Comparison of ENCODE assay signal across 8 cellular contexts in the genomic region with DNA sequence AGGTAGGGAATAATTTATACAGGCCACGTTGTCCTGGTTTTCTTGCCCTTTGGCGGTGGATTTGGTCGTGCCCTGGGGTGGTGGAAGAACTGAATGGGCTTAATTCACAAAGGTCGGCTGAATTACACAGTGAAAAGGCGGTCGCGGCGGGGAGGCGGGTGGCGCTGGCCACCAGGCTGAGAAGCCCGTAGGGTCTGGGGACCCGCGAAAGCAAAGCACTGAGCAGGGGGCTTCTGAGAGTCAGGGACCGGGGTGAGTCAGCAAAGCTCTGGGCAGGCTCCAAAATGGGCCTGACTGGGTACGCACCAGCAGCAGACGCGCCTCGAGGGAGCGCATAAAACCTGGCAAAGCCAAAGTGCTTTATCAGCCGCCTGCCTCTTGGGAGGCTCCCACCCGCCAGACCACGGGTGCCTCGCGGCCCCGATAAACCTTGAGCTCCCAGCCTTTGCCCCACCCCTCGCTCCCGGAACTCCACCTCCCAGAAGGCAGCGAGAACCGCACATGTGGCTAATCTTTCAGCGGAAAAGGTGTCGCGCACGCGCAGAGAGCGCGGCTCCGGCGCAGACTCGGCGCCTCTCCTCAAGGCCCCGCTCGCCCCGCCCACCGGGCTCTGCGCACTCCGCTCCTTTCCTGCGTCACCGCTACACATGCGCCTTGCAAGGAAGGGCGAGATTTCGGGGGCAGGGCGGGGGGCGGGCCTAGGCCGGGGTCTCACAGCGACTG. TPM values are rescaled to one million over a fixed set of nuclear protein-coding genes. Genes with fewer than 3 reads are reported as not detected.
DNase-seq lines count a peak whose midpoint lies in the region; ATAC-seq, FAIRE-seq and TF ChIP-seq lines count a peak whose summit lies in the region.

No MANE protein-coding gene starts in this region.

- no peak for TF ChIP-seq CTCF in transverse colon (IDR thresholded peaks at IDR 0.05)

- H4K12ac ChIP-seq in trophoblast cell (ENCODE audit: low read depth, low read length) = peak overlapping the region; percentile 76

- H2BK12ac ChIP-seq in trophoblast cell (ENCODE audit: low read length) = peak overlapping the region; percentile 28

- TF ChIP-seq EP300 in transverse colon (IDR thresholded peaks at IDR 0.05; ENCODE audit: low read depth) = no peak

- peak overlapping the region; percentile 81 for H3K14ac ChIP-seq in trophoblast cell (ENCODE audit: low read length)

- peak overlapping the region; percentile 93 for H3K27ac ChIP-seq in adipose tissue (ENCODE audit: low read depth, low read length)
- peak overlapping the region; percentile 95 for H3K27ac ChIP-seq in trophoblast cell (ENCODE audit: low read depth, low read length)
- H3K27ac ChIP-seq in transverse colon = peak overlapping the region; percentile 84 to 90 (median 86)

- peaks cover 10% of the 10 kb centered on the region for H3K79me1 ChIP-seq in trophoblast cell (ENCODE audit: low read length)

- ATAC-seq in HG02798 (IDR thresholded peaks at IDR 0.05; ENCODE audit: poor library complexity, unreplicated experiment) = peak; percentile 97

- peak; percentile 98 for FAIRE-seq in GM12891 (lab: Jason Lieb, UNC)

- peak overlapping the region; percentile 65 for H3K4ac ChIP-seq in trophoblast cell (ENCODE audit: low read depth, low read length)

- H3K23ac ChIP-seq in trophoblast cell (ENCODE audit: low read length) = no peak overlapping the region

- peaks cover 11% of the 10 kb centered on the region for H3K79me2 ChIP-seq in trophoblast cell (ENCODE audit: control insufficient read depth, insufficient read depth, low read length, poor library complexity)

- peaks cover 8% of the 10 kb centered on the region for H3K9me3 ChIP-seq in trophoblast cell (ENCODE audit: insufficient read depth, low read depth, low read length)
- no peaks in the 10 kb centered on the region for H3K9me3 ChIP-seq in transverse colon

- TF ChIP-seq POLR2A in GM12891 (IDR thresholded peaks at IDR 0.05; ENCODE audit: low read depth, low read length) = 0 out of 2 replicates have a peak, but pooled peaks have one; percentile 47
- no peak for TF ChIP-seq POLR2A in transverse colon (IDR thresholded peaks at IDR 0.05)

- peaks cover 56 to 65% of the 10 kb centered on the region in 2 experiments for H3K36me3 ChIP-seq in trophoblast cell (ENCODE audit: control insufficient read depth in 1 of 2, insufficient read depth in 2 of 2, low read length in 2 of 2)
- peaks cover 0 to 57% (median 26%) of the 10 kb centered on the region in 4 donors for H3K36me3 ChIP-seq in transverse colon

- in situ Hi-C loops in transverse colon (cut with MboI; ENCODE audit: low pct_ligation_motif_present in 1 of 4, low pct_unique_long_range_greater_than_20kb in 1 of 4, low sequenced_read_pairs in 3 of 4) = no loop called here

- H4K8ac ChIP-seq in trophoblast cell (ENCODE audit: low read depth, low read length) = peak overlapping the region; percentile 87

- H2AK5ac ChIP-seq in trophoblast cell (ENCODE audit: low read length) = peak overlapping the region; percentile 61

- H3K4me3 ChIP-seq in trophoblast cell (ENCODE audit: low read depth, low read length) (peak overlapping the region; percentile 98), transverse colon (peak overlapping the region; percentile 65 to 88 (median 80))

- no peaks in the 10 kb centered on the region for H3K27me3 ChIP-seq in trophoblast cell (ENCODE audit: insufficient read depth, low read length)
- H3K27me3 ChIP-seq in transverse colon = no peaks in the 10 kb centered on the region

- H2AFZ ChIP-seq in trophoblast cell (ENCODE audit: insufficient read depth, low read length, poor library complexity) = peak overlapping the region; percentile 56

- WGBS in adipose tissue, 3 donors = 3 to 4% (median 3%) methylated on average over 52 to 55 of the region's 55 CpGs
- no CpG with 5 or more reads among the region's 55 CpGs for WGBS in trophoblast cell (ENCODE audit: extremely low coverage, insufficient coverage, insufficient read length)
- WGBS in transverse colon (ENCODE audit: low coverage in 1 of 2), 2 donors = 10 to 13% methylated on average over 3 to 36 of the region's 55 CpGs

- peak overlapping the region; percentile 73 for H3K4me2 ChIP-seq in trophoblast cell (ENCODE audit: low read length)

- H2BK120ac ChIP-seq in trophoblast cell (ENCODE audit: insufficient read depth, low read length, poor library complexity) = peak overlapping the region; percentile 61

- peak overlapping the region; percentile 85 for H4K91ac ChIP-seq in trophoblast cell (ENCODE audit: low read depth, low read length)

- H3K4me1 ChIP-seq in trophoblast cell (ENCODE audit: control insufficient read depth in 1 of 2, insufficient read depth in 2 of 2, low read length in 2 of 2) (peaks cover 0 to 7% of the 10 kb centered on the region in 2 experiments), transverse colon (peaks cover 15 to 29% (median 20%) of the 10 kb centered on the region in 4 donors)

- peak overlapping the region; percentile 83 for H2BK5ac ChIP-seq in trophoblast cell (ENCODE audit: low read depth, low read length, poor library complexity)

- H3K9ac ChIP-seq in trophoblast cell (ENCODE audit: low read length) = peak overlapping the region; percentile 86

- intact Hi-C loops in cardiac septum (cut with DNase I) = loop anchor here (1.0 to 5.0 kb wide), 5 partner anchors 11 to 169 kb away; a partner anchor contains a TSS
- intact Hi-C loops in transverse colon (cut with DNase I; ENCODE audit: low total_unique reads) = loop anchor here (10.0 kb wide), 1 partner anchor 51 kb away; a partner anchor contains a TSS

- peak; percentile 98 for DNase-seq in GM12891 (ENCODE audit: insufficient read length, low spot score)
- DNase-seq in NCI-H1417 treated with DMSO at 0.1 percent for 48 hours (lab: John Stamatoyannopoulos, UW) = peak; percentile 96
- peak; percentile 94 to 98 for DNase-seq in SW 1271 (lab: John Stamatoyannopoulos, UW)
- DNase-seq in cardiac septum (ENCODE audit: low spot score) = peak; percentile 100
- peak; percentile 100 for DNase-seq in trophoblast cell
- DNase-seq in transverse colon = peak; percentile 100

- H3K18ac ChIP-seq in trophoblast cell (ENCODE audit: low read length) = peak overlapping the region; percentile 84

TF ChIP-seq in GM12891, 5 proteins besides CTCF, POLR2A, EP300 and RAD21:
- TF ChIP-seq POLR2AphosphoS5 (IDR thresholded peaks at IDR 0.05; ENCODE audit: low read depth, low read length) (peak; percentile 71), PAX5 (IDR thresholded peaks at IDR 0.05; ENCODE audit: insufficient read depth, low read length, severe bottlenecking) (no peak)

RNA-seq across cellular contexts. Expression of a gene that starts 0.4 kb away (rescaled TPM):
- 29.8 TPM for polyA plus RNA-seq in GM12891 (2012; ENCODE audit: low read depth, missing spikeins)
- 10 to 100 TPM; 37.4 to 57.2 (median 42.4) TPM for polyA plus RNA-seq in adipose tissue
- total RNA-seq in cardiac septum = 61.5 TPM
- polyA plus RNA-seq in trophoblast cell (2013) = 31.9 and 32.0 TPM in 2 replicates
- 100 to 1,000 TPM in 2 of 4 donors, 10 to 100 TPM in 2; 58.6 to 286 (median 133) TPM for total RNA-seq in transverse colon

RNA-seq across cellular contexts. Expression of a gene that starts 11.0 kb away (rescaled TPM):
- 183 TPM for polyA plus RNA-seq in GM12891 (2012; ENCODE audit: low read depth, missing spikeins)
- 100 to 1,000 TPM; 121 to 313 (median 264) TPM for polyA plus RNA-seq in adipose tissue
- total RNA-seq in cardiac septum = 317 TPM
- polyA plus RNA-seq in trophoblast cell (2013) = 392 and 402 TPM in 2 replicates
- 100 to 1,000 TPM; 153 to 318 (median 182) TPM for total RNA-seq in transverse colon

RNA-seq across cellular contexts. Expression of a gene that starts 30.4 kb away (rescaled TPM):
- polyA plus RNA-seq in GM12891 (2012; ENCODE audit: low read depth, missing spikeins) = 21.4 TPM
- 10 to 100 TPM; 27.3 to 31.8 (median 29.0) TPM for polyA plus RNA-seq in adipose tissue
- total RNA-seq in cardiac septum = 68.6 TPM
- polyA plus RNA-seq in trophoblast cell (2013) = 158 and 169 TPM in 2 replicates
- total RNA-seq in transverse colon = 100 to 1,000 TPM in 1 of 4 donors, 10 to 100 TPM in 3; 54.1 to 174 (median 65.7) TPM

RNA-seq across cellular contexts. Expression of a gene that starts 43.8 kb away (rescaled TPM):
- 0.08 TPM for polyA plus RNA-seq in GM12891 (2012; ENCODE audit: low read depth, missing spikeins)
- 1 to 10 TPM in 1 of 3 donors, under 1 TPM in 1, not detected in 1; 0.33 to 4.4 TPM for polyA plus RNA-seq in adipose tissue
- total RNA-seq in cardiac septum (not detected), transverse colon (1 to 10 TPM in 2 of 4 donors, under 1 TPM in 1, not detected in 1; 0.95 to 5.0 (median 1.4) TPM)
- polyA plus RNA-seq in trophoblast cell (2013) = 0.01 TPM in 2 replicates

RNA-seq across cellular contexts. Expression of a gene that starts 50.5 kb away (rescaled TPM):
- 33.8 TPM for polyA plus RNA-seq in GM12891 (2012; ENCODE audit: low read depth, missing spikeins)
- 10 to 100 TPM; 24.4 to 38.0 (median 26.3) TPM for polyA plus RNA-seq in adipose tissue
- 33.4 TPM for total RNA-seq in cardiac septum
- polyA plus RNA-seq in trophoblast cell (2013) = 29.4 and 31.2 TPM in 2 replicates
- total RNA-seq in transverse colon = 10 to 100 TPM; 45.1 to 49.7 (median 48.1) TPM

Comparison
In these comparisons a context has a peak if more than half of its experiments do, and no peak if none do; other contexts are left out.
1. Peak in every context shown above with its lines: DNase-seq, ATAC-seq, H3K4me3 ChIP-seq and H3K27ac ChIP-seq.